In the genomic region with DNA sequence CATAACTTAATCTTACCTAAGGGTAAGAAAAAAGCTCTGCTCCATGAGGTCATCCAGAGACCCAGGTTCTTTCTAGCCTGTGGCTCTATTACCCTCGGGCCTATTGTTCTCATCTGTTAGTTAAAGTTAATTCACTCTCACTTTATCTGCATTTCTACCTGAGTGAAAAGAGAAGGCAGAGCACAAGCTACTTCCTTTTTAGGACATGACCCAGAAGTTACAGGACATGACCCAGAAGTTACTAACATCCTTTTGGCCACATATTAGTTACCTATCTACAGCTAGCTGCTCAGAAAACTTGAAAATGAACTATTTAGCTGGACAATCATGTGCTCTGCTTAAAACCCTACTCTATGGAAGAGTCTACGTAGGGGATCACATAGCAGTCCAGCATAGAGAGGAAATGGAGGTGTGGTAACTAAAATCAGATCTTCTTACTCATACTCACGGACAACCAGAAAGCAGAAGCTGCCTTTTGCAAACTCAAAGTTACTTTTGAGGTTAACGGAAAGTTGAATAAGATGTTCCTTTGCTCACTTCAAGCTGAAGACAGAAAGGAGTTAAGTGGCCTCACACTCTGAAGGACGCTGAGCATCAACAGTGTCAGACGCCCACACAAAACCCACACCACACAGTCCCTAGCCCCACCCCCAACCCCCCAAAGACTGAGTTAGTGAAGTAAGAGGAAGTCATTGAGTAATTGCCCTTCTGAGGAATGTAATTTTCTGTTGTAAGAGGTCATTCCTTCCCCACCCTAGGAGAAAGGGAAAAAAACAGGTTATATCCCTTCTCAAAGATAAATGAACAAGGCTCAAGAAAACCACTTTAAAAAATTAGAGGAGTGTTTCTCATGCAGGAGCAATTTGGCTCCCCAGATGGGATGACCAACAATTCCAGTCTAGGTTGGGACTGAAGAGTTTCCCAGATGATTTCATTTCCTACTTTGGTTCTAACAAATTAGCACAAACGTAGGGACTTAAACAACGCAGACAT, we compare ENCODE assay signal across 9 cellular contexts. TPM values are rescaled to one million over a fixed set of nuclear protein-coding genes. Genes with fewer than 3 reads are reported as not detected.
DNase-seq lines count a peak whose midpoint lies in the region; ATAC-seq and TF ChIP-seq lines count a peak whose summit lies in the region.
"Had no signal": no experiment of that assay in that cellular context is flagged by ENCODE, and none has a peak within 500 bp of the region (broad histone marks: within the 10 kb centered on the region; RNA-seq: fewer than 3 reads in every experiment).

No MANE protein-coding gene starts in this region.

- intact Hi-C loops in esophagus squamous epithelium (cut with DNase I), result no loop called here
- intact Hi-C loops in ovary (cut with DNase I), result no loop called here

- H3K4me1 ChIP-seq in esophagus squamous epithelium (no peaks in the 10 kb centered on the region), ovary (ENCODE audit: insufficient read depth) (no peaks in the 10 kb centered on the region)

- WGBS in esophagus squamous epithelium, 2 donors, result 76% methylated on average over 8 of the region's 8 CpGs
- WGBS in ovary, 3 donors, result 80 to 87% (median 82%) methylated on average over 8 of the region's 8 CpGs

- TF ChIP-seq POLR2A in esophagus squamous epithelium (IDR thresholded peaks at IDR 0.05), result no peak
- no peak for TF ChIP-seq POLR2A in ovary (IDR thresholded peaks at IDR 0.05)

- H3K27me3 ChIP-seq in esophagus squamous epithelium (peaks cover 0 to 45% (median 0%) of the 10 kb centered on the region in 4 donors), ovary (no peaks in the 10 kb centered on the region)

- no peak overlapping the region for H3K4me3 ChIP-seq in esophagus squamous epithelium
- no peak overlapping the region for H3K4me3 ChIP-seq in ovary

- no peak for TF ChIP-seq EP300 in ovary (IDR thresholded peaks at IDR 0.05)

- TF ChIP-seq CTCF in esophagus squamous epithelium (IDR thresholded peaks at IDR 0.05) (no peak), ovary (IDR thresholded peaks at IDR 0.05) (no peak)

- peak; percentile 55 for DNase-seq in activated CD4-positive, alpha-beta T cell treated with anti-CD3 and anti-CD28 coated beads for 1 hour
- peak; percentile 21 for DNase-seq in esophagus squamous epithelium (lab: John Stamatoyannopoulos, UW)
- DNase-seq in stimulated activated CD8-positive, alpha-beta memory T cell treated with anti-CD3 and anti-CD28 coated beads, Interleukin-7, amount 100 ng/mL, for 24 hours (ENCODE audit: low read depth), result peak; percentile 35
- no peak for DNase-seq in NAMALWA (ENCODE audit: low spot score)
- DNase-seq in ovary, result no peak
- no peak for DNase-seq in putamen (ENCODE audit: low spot score)
- DNase-seq: IMR-90 had no signal

- no peaks in the 10 kb centered on the region for H3K36me3 ChIP-seq in esophagus squamous epithelium
- H3K36me3 ChIP-seq in ovary, result no peaks in the 10 kb centered on the region

- no peaks in the 10 kb centered on the region for H3K9me3 ChIP-seq in esophagus squamous epithelium
- no peaks in the 10 kb centered on the region for H3K9me3 ChIP-seq in ovary

- H3K27ac ChIP-seq in esophagus squamous epithelium (peak overlapping the region in 1 of 4 donors; percentile 30), ovary (no peak overlapping the region)

- ATAC-seq in GM18867 (IDR thresholded peaks at IDR 0.05; ENCODE audit: unreplicated experiment) (peak; percentile 68), HG02981 (IDR thresholded peaks at IDR 0.05; ENCODE audit: unreplicated experiment) (peak; percentile 48)

RNA-seq across cellular contexts. Expression of a gene that starts 45.9 kb away (rescaled TPM):
- total RNA-seq in esophagus squamous epithelium, result 10 to 100 TPM; 27.6 to 47.1 (median 31.0) TPM
- total RNA-seq in ovary, result 10 to 100 TPM; 47.2 to 75.9 (median 62.6) TPM
- 10 to 100 TPM; 39.6 to 65.4 TPM for polyA plus RNA-seq in ovary

Comparison
In these comparisons a context has a peak if more than half of its experiments do, and no peak if none do; other contexts are left out.
1. DNase-seq: peak in activated CD4-positive, alpha-beta T cell treated with anti-CD3 and anti-CD28 coated beads for 1 hour (single experiment), esophagus squamous epithelium (single experiment) and stimulated activated CD8-positive, alpha-beta memory T cell treated with anti-CD3 and anti-CD28 coated beads, Interleukin-7, amount 100 ng/mL, for 24 hours (single experiment); none in NAMALWA (single experiment), ovary (0 of 5) and putamen (single experiment).